Comparison of ENCODE assay signal across 15 cellular contexts in the genomic region with DNA sequence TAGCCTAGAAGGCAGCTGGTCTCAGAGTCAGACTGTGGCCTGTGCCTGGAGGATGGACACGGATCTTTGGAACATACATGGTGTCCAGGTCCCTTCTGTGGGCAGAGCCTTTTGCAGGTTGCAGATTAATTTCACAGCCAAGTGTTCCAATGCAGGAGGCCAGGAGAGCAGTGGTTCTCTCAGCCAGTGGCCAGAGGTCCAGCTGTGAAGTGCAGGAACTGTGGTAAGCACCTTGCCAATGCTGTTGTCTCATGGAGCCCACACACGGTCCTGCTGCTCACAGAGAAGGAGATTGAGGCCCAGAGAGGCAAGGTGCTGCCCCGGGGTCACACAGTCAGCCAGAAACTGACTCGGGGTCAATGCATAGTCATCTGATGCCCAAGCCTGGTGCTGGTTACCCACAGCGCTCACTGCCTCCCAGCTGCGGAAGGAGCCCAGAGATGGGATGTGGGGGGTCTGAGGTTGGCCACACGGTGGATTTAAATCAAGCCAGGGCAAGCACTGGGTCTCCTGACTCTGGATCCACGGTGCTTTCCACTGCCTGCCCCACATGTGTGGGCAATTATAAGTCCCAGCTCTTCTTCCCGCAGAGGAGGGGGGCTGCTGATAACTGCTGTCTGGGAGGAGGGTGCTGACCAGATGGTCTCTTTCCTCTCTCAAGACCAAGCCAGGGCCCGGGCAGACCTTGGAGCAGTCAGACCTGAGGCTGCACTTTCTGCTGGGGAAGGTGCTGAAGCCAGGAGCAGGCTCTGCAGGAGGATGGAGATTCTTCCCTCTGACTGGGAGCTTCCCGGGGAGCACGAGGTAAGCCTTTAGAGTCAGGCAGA. TPM values are rescaled to one million over a fixed set of nuclear protein-coding genes. Genes with fewer than 3 reads are reported as not detected.
A peak's percentile ranks its signal among the peaks of the same experiment; 100 is the strongest.
DNase-seq lines count a peak whose midpoint lies in the region; ATAC-seq and TF ChIP-seq lines count a peak whose summit lies in the region.
"Had no signal": no experiment of that assay in that cellular context is flagged by ENCODE, and none has a peak within 500 bp of the region (broad histone marks: within the 10 kb centered on the region; RNA-seq: fewer than 3 reads in every experiment).

No MANE protein-coding gene starts in this region.

- WGBS in adrenal gland, 4 donors: 57 to 70% (median 66%) methylated on average over 8 to 12 of the region's 12 CpGs

- no peaks in the 10 kb centered on the region for H3K9me3 Mint-ChIP-seq in activated naive CD4-positive, alpha-beta T cell treated with anti-CD3 and anti-CD28 coated beads for 36 hours
- H3K9me3 Mint-ChIP-seq: activated CD4-positive, alpha-beta T cell treated with anti-CD3 and anti-CD28 coated beads, Interleukin-2, amount 10 ng/mL, durations not matched to agents 7 days and 5 days; activated naive CD8-positive, alpha-beta T cell treated with anti-CD3 and anti-CD28 coated beads for 36 hours had no signal

- peaks cover 16% of the 10 kb centered on the region for H3K36me3 ChIP-seq in BJ (ENCODE audit: control insufficient read depth, insufficient read depth, low read length)
- no peaks in the 10 kb centered on the region for H3K36me3 ChIP-seq in adrenal gland (replicated peaks in 1 of 2)
- H3K36me3 ChIP-seq: SJCRH30 had no signal

- TF ChIP-seq CTCF in BJ (IDR thresholded peaks at IDR 0.05; ENCODE audit: insufficient read depth, low read depth, low read length): no peak
- no peak for TF ChIP-seq CTCF in WI38 (IDR thresholded peaks at IDR 0.05; ENCODE audit: low read depth, low read length)
- no peak for TF ChIP-seq CTCF in foreskin fibroblast (IDR thresholded peaks at IDR 0.05; ENCODE audit: low read depth, low read length)
- no peak for TF ChIP-seq CTCF in adrenal gland (IDR thresholded peaks at IDR 0.05)

- H3K27me3 ChIP-seq in BJ (ENCODE audit: control insufficient read depth, insufficient read depth, low read length) (no peaks in the 10 kb centered on the region), adrenal gland (no peaks in the 10 kb centered on the region)
- H3K27me3 ChIP-seq: SJCRH30 had no signal

- H3K4me3 Mint-ChIP-seq in activated naive CD4-positive, alpha-beta T cell treated with anti-CD3 and anti-CD28 coated beads for 36 hours: no peak overlapping the region
- H3K4me3 Mint-ChIP-seq: activated CD4-positive, alpha-beta T cell treated with anti-CD3 and anti-CD28 coated beads, Interleukin-2, amount 10 ng/mL, durations not matched to agents 7 days and 5 days; activated naive CD8-positive, alpha-beta T cell treated with anti-CD3 and anti-CD28 coated beads for 36 hours had no signal

- H3K27ac Mint-ChIP-seq in activated naive CD4-positive, alpha-beta T cell treated with anti-CD3 and anti-CD28 coated beads for 36 hours: no peak overlapping the region
- H3K27ac Mint-ChIP-seq: activated naive CD8-positive, alpha-beta T cell treated with anti-CD3 and anti-CD28 coated beads for 36 hours had no signal

- peaks cover 12 to 13% of the 10 kb centered on the region in 2 donors for H3K4me1 ChIP-seq in adrenal gland (replicated peaks in 1 of 2)

- CTCF ChIA-PET in BJ (lab: Yijun Ruan, JAX): interaction anchor here (1.0 to 3.4 kb wide), 8 partner anchors 8 to 65 kb away, joined by 3 to 24 read pairs (median 6); no protein-coding TSS in a partner anchor
- CTCF ChIA-PET in activated naive CD4-positive, alpha-beta T cell treated with anti-CD3 and anti-CD28 coated beads for 36 hours (lab: Charles Lee): interaction anchor here (0.7 to 1.2 kb wide), 2 partner anchors 15 to 102 kb away, joined by 3 to 7 read pairs; no protein-coding TSS in a partner anchor

- H3K27ac ChIP-seq in adrenal gland: peak overlapping the region in 2 of 5 donors; percentile 6 to 84
- H3K27ac ChIP-seq: KMS-11, SJCRH30 had no signal

- no peaks in the 10 kb centered on the region for H3K9me3 ChIP-seq in adrenal gland (replicated peaks in 1 of 3)
- H3K9me3 ChIP-seq: SJCRH30 had no signal

- peaks cover 5% of the 10 kb centered on the region for H3K4me1 Mint-ChIP-seq in activated naive CD4-positive, alpha-beta T cell treated with anti-CD3 and anti-CD28 coated beads for 36 hours (ENCODE audit: low read depth)

- TF ChIP-seq POLR2A in adrenal gland (IDR thresholded peaks at IDR 0.05): no peak

- no peak for DNase-seq in BJ (ENCODE audit: low read depth)
- DNase-seq in foreskin fibroblast: peak in 1 of 2 donors; percentile 67
- peak; percentile 57 for DNase-seq in sciatic nerve (ENCODE audit: low spot score)
- no peak for DNase-seq in HUDEP-2 (lab: John Stamatoyannopoulos, UW; ENCODE audit: unreplicated experiment in 76 of 76)
- DNase-seq in adrenal gland: no peak
- DNase-seq in activated naive CD4-positive, alpha-beta T cell treated with anti-CD3 and anti-CD28 coated beads for 36 hours: no peak
- DNase-seq: activated CD4-positive, alpha-beta T cell treated with anti-CD3 and anti-CD28 coated beads, Interleukin-2, amount 10 ng/mL, durations not matched to agents 7 days and 5 days; activated naive CD8-positive, alpha-beta T cell treated with anti-CD3 and anti-CD28 coated beads for 36 hours; Caco-2; NCI-H226; SJCRH30; substantia nigra had no signal

- peaks cover 11% of the 10 kb centered on the region for H3K27me3 Mint-ChIP-seq in activated naive CD4-positive, alpha-beta T cell treated with anti-CD3 and anti-CD28 coated beads for 36 hours (ENCODE audit: low read depth)

- ATAC-seq in sciatic nerve: no peak
- ATAC-seq in HG02840 (IDR thresholded peaks at IDR 0.05; ENCODE audit: low FRiP score, unreplicated experiment): no peak

- H3K4me3 ChIP-seq in BJ (ENCODE audit: low read depth, low read length) (peak overlapping the region; percentile 88), WI38 (ENCODE audit: low read depth, low read length) (peak overlapping the region; percentile 99), foreskin fibroblast (ENCODE audit: low read depth in 1 of 2, low read length in 2 of 2) (peak overlapping the region; percentile 94 to 99), adrenal gland (peak overlapping the region in 1 of 4 donors; percentile 56)
- H3K4me3 ChIP-seq: SJCRH30 had no signal

- no peaks in the 10 kb centered on the region for H3K36me3 Mint-ChIP-seq in activated naive CD4-positive, alpha-beta T cell treated with anti-CD3 and anti-CD28 coated beads for 36 hours (ENCODE audit: low read depth)
- H3K36me3 Mint-ChIP-seq: activated naive CD8-positive, alpha-beta T cell treated with anti-CD3 and anti-CD28 coated beads for 36 hours had no signal

- intact Hi-C loops in sciatic nerve (cut with DNase I): no loop called here
- intact Hi-C loops in adrenal gland (cut with DNase I): no loop called here
- intact Hi-C loops in activated naive CD4-positive, alpha-beta T cell treated with anti-CD3 and anti-CD28 coated beads for 36 hours (cut with micrococcal nuclease): no loop called here

- POLR2A ChIA-PET in BJ (lab: Charles Lee): interaction anchor here (0.6 to 0.8 kb wide), 2 partner anchors 9 to 10 kb away, joined by 3 read pairs; no protein-coding TSS in a partner anchor

RNA-seq across cellular contexts. Expression of a gene that starts 2.8 kb away (rescaled TPM):
- polyA plus RNA-seq in BJ (2011; rRNA removed): 163 and 276 TPM in 2 replicates
- polyA minus RNA-seq in BJ (2011; rRNA and poly(A)+ RNA removed): 384 and 442 TPM in 2 replicates
- 215 TPM for total RNA-seq in sciatic nerve
- total RNA-seq in adrenal gland: 100 to 1,000 TPM in 1 of 8 donors, 10 to 100 TPM in 7; 54.8 to 188 (median 80.1) TPM
- 10 to 100 TPM; 21.3 to 55.7 (median 37.2) TPM for polyA plus RNA-seq in adrenal gland
- total RNA-seq in activated naive CD4-positive, alpha-beta T cell treated with anti-CD3 and anti-CD28 coated beads for 36 hours: 1 to 10 TPM in 1 of 2 experiments, under 1 TPM in 1; 0.14 to 1.0 TPM

RNA-seq across cellular contexts. Expression of a gene that starts 13.7 kb away (rescaled TPM):
- polyA plus RNA-seq in BJ (2011; rRNA removed) (0.39 and 0.97 TPM in 2 replicates), adrenal gland (under 1 TPM in 2 of 3 donors, not detected in 1; 0.17 to 0.24 TPM)
- polyA minus RNA-seq in BJ (2011; rRNA and poly(A)+ RNA removed): 0.14 TPM in 1 of 2 replicates, not detected in the other
- total RNA-seq in sciatic nerve (not detected), adrenal gland (under 1 TPM in 2 of 8 donors, not detected in 6; 0.23 to 0.32 TPM)
- not detected for total RNA-seq in activated naive CD4-positive, alpha-beta T cell treated with anti-CD3 and anti-CD28 coated beads for 36 hours
- total RNA-seq: activated CD4-positive, alpha-beta T cell treated with anti-CD3 and anti-CD28 coated beads, Interleukin-2, amount 10 ng/mL, durations not matched to agents 7 days and 5 days; activated naive CD8-positive, alpha-beta T cell treated with anti-CD3 and anti-CD28 coated beads for 36 hours; SJCRH30 had no signal

RNA-seq across cellular contexts. Expression of a gene that starts 37.0 kb away (rescaled TPM):
- polyA plus RNA-seq in BJ (2011; rRNA removed): not detected in 2 replicates
- not detected in 2 replicates for polyA minus RNA-seq in BJ (2011; rRNA and poly(A)+ RNA removed)
- total RNA-seq in sciatic nerve: not detected
- total RNA-seq in adrenal gland: not detected
- polyA plus RNA-seq in adrenal gland: not detected
- not detected for total RNA-seq in activated naive CD4-positive, alpha-beta T cell treated with anti-CD3 and anti-CD28 coated beads for 36 hours
- total RNA-seq: activated CD4-positive, alpha-beta T cell treated with anti-CD3 and anti-CD28 coated beads, Interleukin-2, amount 10 ng/mL, durations not matched to agents 7 days and 5 days; activated naive CD8-positive, alpha-beta T cell treated with anti-CD3 and anti-CD28 coated beads for 36 hours; Caco-2; SJCRH30 had no signal

Comparison
In these comparisons a context has a peak if more than half of its experiments do, and no peak if none do; other contexts are left out.
1. RNA of a gene that starts 2.8 kb away (total RNA-seq): 215 TPM in sciatic nerve (single experiment) and 54.8 to 188 TPM in adrenal gland; 0.14 to 1.0 TPM in activated naive CD4-positive, alpha-beta T cell treated with anti-CD3 and anti-CD28 coated beads for 36 hours; every median in the first group is over 10 times any median in the second.